Comparison of ENCODE assay signal across 15 cellular contexts in the genomic region with DNA sequence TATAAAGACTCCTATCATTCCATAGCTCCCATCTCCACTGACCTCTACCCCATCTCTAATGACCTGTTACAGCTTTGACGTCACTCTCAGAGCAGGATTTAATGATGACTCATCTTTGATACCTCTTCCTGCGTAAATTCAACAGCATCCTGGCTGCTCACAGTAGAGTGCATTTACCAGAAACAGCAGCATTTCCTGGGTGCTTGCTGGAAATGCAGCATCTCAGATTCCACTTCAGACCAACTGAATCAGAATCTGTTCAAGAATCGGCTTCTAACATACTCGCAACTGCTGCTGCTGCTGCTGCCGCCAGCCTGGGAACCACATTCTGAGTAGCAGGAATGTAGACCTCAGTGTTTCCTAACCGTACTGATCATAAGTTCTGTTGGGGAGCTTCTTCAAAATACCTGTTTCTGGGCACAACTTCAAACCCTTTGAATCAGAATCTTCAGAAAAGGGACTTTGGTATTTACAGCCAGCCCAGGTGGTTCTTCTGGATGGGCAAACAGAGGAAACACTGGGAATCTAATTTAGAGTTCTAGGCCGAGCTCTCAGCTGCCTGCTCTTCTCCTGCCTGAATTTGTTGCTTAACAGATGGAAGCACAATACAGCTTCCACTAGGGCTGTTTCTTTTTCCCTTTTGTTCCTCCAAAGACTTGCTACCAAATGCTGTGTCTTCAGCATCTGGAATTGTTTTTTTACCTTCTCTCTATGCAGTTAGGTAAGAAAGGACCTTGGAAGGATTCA.
DNase-seq lines count a peak whose midpoint lies in the region; ATAC-seq and TF ChIP-seq lines count a peak whose summit lies in the region.
"Had no signal": no experiment of that assay in that cellular context is flagged by ENCODE, and none has a peak within 500 bp of the region (broad histone marks: within the 10 kb centered on the region; RNA-seq: fewer than 3 reads in every experiment).

No MANE protein-coding gene starts in this region.

- no peaks in the 10 kb centered on the region for H3K27me3 Mint-ChIP-seq in T-helper 1 cell treated with Interleukin-12 subunit alpha and Interleukin-12 subunit beta and Interleukin-4 antibody, amounts not matched to agents 30 μg/mL and 1 μg/mL, for 36 hours (ENCODE audit: low read depth)
- no peaks in the 10 kb centered on the region for H3K27me3 Mint-ChIP-seq in CD8-positive, alpha-beta T cell (ENCODE audit: low read depth)
- H3K27me3 Mint-ChIP-seq: CD4-positive, CD25-positive, alpha-beta regulatory T cell had no signal

- peak overlapping the region; percentile 61 for H3K27ac Mint-ChIP-seq in T-helper 1 cell treated with Interleukin-12 subunit alpha and Interleukin-12 subunit beta and Interleukin-4 antibody, amounts not matched to agents 30 μg/mL and 1 μg/mL, for 36 hours
- no peak overlapping the region for H3K27ac Mint-ChIP-seq in CD8-positive, alpha-beta T cell
- no peak overlapping the region for H3K27ac Mint-ChIP-seq in stimulated activated effector memory CD8-positive, alpha-beta T cell treated with anti-CD3 and anti-CD28 coated beads, Interleukin-12 subunit alpha, Interleukin-12 subunit beta, amount 100 ng/mL, for 72 hours
- H3K27ac Mint-ChIP-seq: CD4-positive, CD25-positive, alpha-beta regulatory T cell; stimulated activated memory B cell treated with anti-CD40 and anti-IgM and Interleukin-4, amounts not matched to agents 10 μg/mL and 1 μg/mL and 100 μg/mL, for 72 hours had no signal

- CTCF ChIA-PET in AG04449 (lab: Yijun Ruan, JAX) = interaction anchor here (1.2 to 2.4 kb wide), 4 partner anchors 15 to 517 kb away, joined by 3 to 9 read pairs (median 4); no protein-coding TSS in a partner anchor
- CTCF ChIA-PET in CD8-positive, alpha-beta T cell (lab: Charles Lee) = no interaction called here

- in situ Hi-C loops in GM13977 (cut with MboI; ENCODE audit: low pct_unique_long_range_greater_than_20kb, low sequenced_read_pairs, unreplicated experiment) = no loop called here

- H3K27me3 ChIP-seq in CD8-positive, alpha-beta T cell (ENCODE audit: insufficient read depth, low read length) = no peaks in the 10 kb centered on the region

- no peak overlapping the region for H3K27ac ChIP-seq in CD8-positive, alpha-beta T cell (ENCODE audit: low read depth, low read length)

- intact Hi-C loops in CD8-positive, alpha-beta T cell (cut with DNase I, micrococcal nuclease) = no loop called here

- H3K9me3 ChIP-seq in CD8-positive, alpha-beta T cell (ENCODE audit: low read length) = no peaks in the 10 kb centered on the region

- H3K36me3 Mint-ChIP-seq in T-helper 1 cell treated with Interleukin-12 subunit alpha and Interleukin-12 subunit beta and Interleukin-4 antibody, amounts not matched to agents 30 μg/mL and 1 μg/mL, for 36 hours (ENCODE audit: low read depth) = no peaks in the 10 kb centered on the region
- no peaks in the 10 kb centered on the region for H3K36me3 Mint-ChIP-seq in CD8-positive, alpha-beta T cell
- no peaks in the 10 kb centered on the region for H3K36me3 Mint-ChIP-seq in stimulated activated effector memory CD8-positive, alpha-beta T cell treated with anti-CD3 and anti-CD28 coated beads, Interleukin-12 subunit alpha, Interleukin-12 subunit beta, amount 100 ng/mL, for 72 hours
- H3K36me3 Mint-ChIP-seq: CD4-positive, CD25-positive, alpha-beta regulatory T cell; stimulated activated memory B cell treated with anti-CD40 and anti-IgM and Interleukin-4, amounts not matched to agents 10 μg/mL and 1 μg/mL and 100 μg/mL, for 72 hours had no signal

- H3K9me3 Mint-ChIP-seq in T-helper 1 cell treated with Interleukin-12 subunit alpha and Interleukin-12 subunit beta and Interleukin-4 antibody, amounts not matched to agents 30 μg/mL and 1 μg/mL, for 36 hours = no peaks in the 10 kb centered on the region
- no peaks in the 10 kb centered on the region for H3K9me3 Mint-ChIP-seq in CD8-positive, alpha-beta T cell
- peaks cover 4% of the 10 kb centered on the region for H3K9me3 Mint-ChIP-seq in stimulated activated effector memory CD8-positive, alpha-beta T cell treated with anti-CD3 and anti-CD28 coated beads, Interleukin-12 subunit alpha, Interleukin-12 subunit beta, amount 100 ng/mL, for 72 hours
- H3K9me3 Mint-ChIP-seq: stimulated activated memory B cell treated with anti-CD40 and anti-IgM and Interleukin-4, amounts not matched to agents 10 μg/mL and 1 μg/mL and 100 μg/mL, for 72 hours had no signal

- H3K4me1 ChIP-seq in CD8-positive, alpha-beta T cell (ENCODE audit: insufficient read depth, low read length) = no peaks in the 10 kb centered on the region

- ATAC-seq in CD8-positive, alpha-beta T cell = no peak
- no peak for ATAC-seq in stimulated activated effector memory CD8-positive, alpha-beta T cell treated with anti-CD3 and anti-CD28 coated beads, Interleukin-12 subunit alpha, Interleukin-12 subunit beta, amount 100 ng/mL, for 72 hours
- ATAC-seq: left ventricle myocardium superior had no signal

- no peak overlapping the region for H3K4me3 ChIP-seq in AG04449 (ENCODE audit: low read depth, low read length)
- no peak overlapping the region for H3K4me3 ChIP-seq in CD8-positive, alpha-beta T cell (ENCODE audit: low read depth, low read length)

- peaks cover 7% of the 10 kb centered on the region for H3K4me1 Mint-ChIP-seq in T-helper 1 cell treated with Interleukin-12 subunit alpha and Interleukin-12 subunit beta and Interleukin-4 antibody, amounts not matched to agents 30 μg/mL and 1 μg/mL, for 36 hours (ENCODE audit: low read depth)
- H3K4me1 Mint-ChIP-seq in CD8-positive, alpha-beta T cell (ENCODE audit: low read depth) = no peaks in the 10 kb centered on the region
- no peaks in the 10 kb centered on the region for H3K4me1 Mint-ChIP-seq in stimulated activated effector memory CD8-positive, alpha-beta T cell treated with anti-CD3 and anti-CD28 coated beads, Interleukin-12 subunit alpha, Interleukin-12 subunit beta, amount 100 ng/mL, for 72 hours
- H3K4me1 Mint-ChIP-seq: CD4-positive, CD25-positive, alpha-beta regulatory T cell; stimulated activated memory B cell treated with anti-CD40 and anti-IgM and Interleukin-4, amounts not matched to agents 10 μg/mL and 1 μg/mL and 100 μg/mL, for 72 hours had no signal

- no peaks in the 10 kb centered on the region for H3K36me3 ChIP-seq in CD8-positive, alpha-beta T cell (ENCODE audit: insufficient read depth, low read length)

- no peak overlapping the region for H3K4me3 Mint-ChIP-seq in T-helper 1 cell treated with Interleukin-12 subunit alpha and Interleukin-12 subunit beta and Interleukin-4 antibody, amounts not matched to agents 30 μg/mL and 1 μg/mL, for 36 hours
- no peak overlapping the region for H3K4me3 Mint-ChIP-seq in CD8-positive, alpha-beta T cell
- no peak overlapping the region for H3K4me3 Mint-ChIP-seq in stimulated activated effector memory CD8-positive, alpha-beta T cell treated with anti-CD3 and anti-CD28 coated beads, Interleukin-12 subunit alpha, Interleukin-12 subunit beta, amount 100 ng/mL, for 72 hours
- H3K4me3 Mint-ChIP-seq: CD4-positive, CD25-positive, alpha-beta regulatory T cell; stimulated activated memory B cell treated with anti-CD40 and anti-IgM and Interleukin-4, amounts not matched to agents 10 μg/mL and 1 μg/mL and 100 μg/mL, for 72 hours had no signal

- peak; percentile 91 for DNase-seq in AG04449 (ENCODE audit: low read depth, low spot score)
- DNase-seq in H4 (ENCODE audit: low spot score) = peak; percentile 69
- peak; percentile 42 for DNase-seq in kidney tubule cell (ENCODE audit: low spot score)
- no peak for DNase-seq in mesenteric fat pad (ENCODE audit: low spot score)
- no peak for DNase-seq in GM13977 (ENCODE audit: low spot score)
- no peak for DNase-seq in CD8-positive, alpha-beta T cell
- no peak for DNase-seq in stimulated activated effector memory CD8-positive, alpha-beta T cell treated with anti-CD3 and anti-CD28 coated beads, Interleukin-12 subunit alpha, Interleukin-12 subunit beta, amount 100 ng/mL, for 72 hours (ENCODE audit: low spot score in 2 of 2)
- DNase-seq: activated CD4-positive, CD25-positive, alpha-beta regulatory T cell treated with anti-CD3 and anti-CD28 coated beads, Interleukin-2, amount 50 U/mL, for 72 hours; activated T-cell treated with anti-CD3 and anti-CD28 coated beads, Interleukin-2, amount 50 U/mL, for 1 hour; CD4-positive, CD25-positive, alpha-beta regulatory T cell; left ventricle myocardium superior; NCI-H1048; NCI-H748 treated with DMSO at 0.1 percent for 48 hours had no signal

- TF ChIP-seq CTCF in AG04449 (IDR thresholded peaks at IDR 0.05; ENCODE audit: insufficient read depth, low read length, missing control alignments) (no peak), GM13977 (IDR thresholded peaks at IDR 0.05; ENCODE audit: extremely low read depth, insufficient read depth, missing control alignments) (no peak)
- no peak for TF ChIP-seq CTCF in CD8-positive, alpha-beta T cell (IDR thresholded peaks at IDR 0.05)

- POLR2A ChIA-PET in AG04449 (lab: Yijun Ruan, JAX) = interaction anchor here (0.6 kb wide), 1 partner anchor 39 kb away, joined by 3 read pairs; no protein-coding TSS in a partner anchor
- POLR2A ChIA-PET in CD8-positive, alpha-beta T cell (lab: Charles Lee) = interaction anchor here (0.7 kb wide), 1 partner anchor 40 kb away, joined by 3 read pairs; no protein-coding TSS in a partner anchor

Comparison
In these comparisons a context has a peak if more than half of its experiments do, and no peak if none do; other contexts are left out.
1. DNase-seq: peak in AG04449 (single experiment), H4 (single experiment) and kidney tubule cell (single experiment); none in mesenteric fat pad (single experiment), GM13977 (single experiment), CD8-positive, alpha-beta T cell (0 of 7) and stimulated activated effector memory CD8-positive, alpha-beta T cell treated with anti-CD3 and anti-CD28 coated beads, Interleukin-12 subunit alpha, Interleukin-12 subunit beta, amount 100 ng/mL, for 72 hours (0 of 2).